ENCODE assay signal across 10 cellular contexts in genomic region chr11:12179521-12179920, GRCh38.
DNase-seq lines count a peak whose midpoint lies in the region; ATAC-seq, FAIRE-seq and TF ChIP-seq lines count a peak whose summit lies in the region.
"Had no signal": no experiment of that assay in that cellular context is flagged by ENCODE, and none has a peak within 500 bp of the region (broad histone marks: within the 10 kb centered on the region; RNA-seq: fewer than 3 reads in every experiment).

No MANE protein-coding gene starts in this region.

- ATAC-seq in stimulated activated naive CD8-positive, alpha-beta T cell treated with anti-CD3 and anti-CD28 coated beads, Interleukin-15, amount 100 ng/mL, for 72 hours = no peak
- ATAC-seq in body of pancreas (peak; percentile 19), GM19035 (IDR thresholded peaks at IDR 0.05; ENCODE audit: unreplicated experiment) (no peak)

- no peaks in the 10 kb centered on the region for H3K27me3 ChIP-seq in body of pancreas
- H3K27me3 ChIP-seq in mesenchymal stem cell (ENCODE audit: control insufficient read depth in 1 of 2, insufficient read depth in 1 of 2, low read length in 2 of 2) = no peaks in the 10 kb centered on the region

- H4K8ac ChIP-seq in mesenchymal stem cell (ENCODE audit: low read length) = peak overlapping the region; percentile 73

- no peak overlapping the region for H3K4me2 ChIP-seq in mesenchymal stem cell (ENCODE audit: low read length, poor library complexity, severe bottlenecking)

- no peak overlapping the region for H2AFZ ChIP-seq in mesenchymal stem cell (ENCODE audit: low read depth, low read length)

- H3K36me3 ChIP-seq in body of pancreas (replicated peaks in 1 of 2; ENCODE audit: insufficient read depth in 1 of 2, low read depth in 2 of 2) (no peaks in the 10 kb centered on the region), mesenchymal stem cell (ENCODE audit: control insufficient read depth in 1 of 2, insufficient read depth in 2 of 2, low read depth in 1 of 2, low read length in 2 of 2) (peaks cover 0 to 12% of the 10 kb centered on the region in 2 experiments)

- peak overlapping the region; percentile 81 for H2AK5ac ChIP-seq in mesenchymal stem cell (ENCODE audit: low read length, severe bottlenecking)

- H2BK12ac ChIP-seq in mesenchymal stem cell (ENCODE audit: low read length in 2 of 2) = peak overlapping the region in 1 of 2 experiments; percentile 63

- H3K14ac ChIP-seq in mesenchymal stem cell (ENCODE audit: low read length in 2 of 2) = no peak overlapping the region

- H3K36me3 Mint-ChIP-seq in stimulated activated naive CD8-positive, alpha-beta T cell treated with anti-CD3 and anti-CD28 coated beads, Interleukin-15, Interleukin-2, amounts not matched to agents 100 ng/mL and 50 ng/mL, for 24 hours (ENCODE audit: low read depth) = peaks cover 31% of the 10 kb centered on the region

- peak overlapping the region; percentile 12 to 35 for H3K4ac ChIP-seq in mesenchymal stem cell (ENCODE audit: low read depth in 1 of 2, low read length in 2 of 2)

- H2BK120ac ChIP-seq in mesenchymal stem cell (ENCODE audit: low read depth, low read length) = no peak overlapping the region

- intact Hi-C loops in body of pancreas (cut with DNase I) = no loop called here

- H3K4me1 Mint-ChIP-seq in stimulated activated naive CD8-positive, alpha-beta T cell treated with anti-CD3 and anti-CD28 coated beads, Interleukin-15, Interleukin-2, amounts not matched to agents 100 ng/mL and 50 ng/mL, for 24 hours (ENCODE audit: low read depth) = peaks cover 55% of the 10 kb centered on the region
- peaks cover 52% of the 10 kb centered on the region for H3K4me1 Mint-ChIP-seq in stimulated activated naive CD8-positive, alpha-beta T cell treated with anti-CD3 and anti-CD28 coated beads, Interleukin-15, amount 100 ng/mL, for 72 hours

- peak overlapping the region; percentile 88 for H3K27ac Mint-ChIP-seq in stimulated activated naive CD8-positive, alpha-beta T cell treated with anti-CD3 and anti-CD28 coated beads, Interleukin-15, Interleukin-2, amounts not matched to agents 100 ng/mL and 50 ng/mL, for 24 hours
- H3K27ac Mint-ChIP-seq in stimulated activated naive CD8-positive, alpha-beta T cell treated with anti-CD3 and anti-CD28 coated beads, Interleukin-15, amount 100 ng/mL, for 72 hours = peak overlapping the region in 1 of 2 donors; percentile 23

- H3K9me3 ChIP-seq in body of pancreas = no peaks in the 10 kb centered on the region
- no peaks in the 10 kb centered on the region for H3K9me3 ChIP-seq in mesenchymal stem cell (ENCODE audit: control insufficient read depth, low read length)

- peaks cover 9% of the 10 kb centered on the region for H3K79me1 ChIP-seq in mesenchymal stem cell (replicated peaks; ENCODE audit: low read length, poor library complexity, severe bottlenecking)

- TF ChIP-seq CTCF in body of pancreas (IDR thresholded peaks at IDR 0.05) = no peak
- no peak for TF ChIP-seq CTCF in GM20000 (IDR thresholded peaks at IDR 0.05; ENCODE audit: extremely low read depth, missing control alignments)

- no peak for DNase-seq in stimulated activated naive CD8-positive, alpha-beta T cell treated with anti-CD3 and anti-CD28 coated beads, Interleukin-15, amount 100 ng/mL, for 72 hours
- DNase-seq in body of pancreas = peak in 1 of 4 donors; percentile 29
- no peak for DNase-seq in mesenchymal stem cell
- no peak for DNase-seq in GM20000 (ENCODE audit: low spot score)
- DNase-seq in NCI-H146 (lab: John Stamatoyannopoulos, UW) = no peak
- no peak for DNase-seq in GM19239 (ENCODE audit: insufficient read length, low spot score)
- DNase-seq: COR-L47 had no signal

- H3K27ac ChIP-seq in body of pancreas (peak overlapping the region; percentile 65 to 81 (median 71)), mesenchymal stem cell (ENCODE audit: low read length, poor library complexity, severe bottlenecking) (peak overlapping the region; percentile 80)

- no peak overlapping the region for H3K23ac ChIP-seq in mesenchymal stem cell (ENCODE audit: low read length in 2 of 2)

- H3K4me3 ChIP-seq in body of pancreas = no peak overlapping the region
- no peak overlapping the region for H3K4me3 ChIP-seq in mesenchymal stem cell (ENCODE audit: insufficient read depth in 1 of 2, low read depth in 1 of 2, low read length in 2 of 2)
- H3K4me3 ChIP-seq: K562 had no signal

- FAIRE-seq in GM19239 (lab: Jason Lieb, UNC) = no peak
- FAIRE-seq: K562 had no signal

- TF ChIP-seq POLR2A in body of pancreas (IDR thresholded peaks at IDR 0.05) = no peak

- H2BK5ac ChIP-seq in mesenchymal stem cell (ENCODE audit: low read depth, low read length, poor library complexity, severe bottlenecking) = peak overlapping the region; percentile 69

- H3K4me1 ChIP-seq in body of pancreas (peaks cover 15% of the 10 kb centered on the region), mesenchymal stem cell (ENCODE audit: control insufficient read depth, insufficient read depth, low read depth, low read length) (peaks cover 28% of the 10 kb centered on the region)

- H3K9me3 Mint-ChIP-seq in stimulated activated naive CD8-positive, alpha-beta T cell treated with anti-CD3 and anti-CD28 coated beads, Interleukin-15, Interleukin-2, amounts not matched to agents 100 ng/mL and 50 ng/mL, for 24 hours = no peaks in the 10 kb centered on the region
- H3K9me3 Mint-ChIP-seq in stimulated activated naive CD8-positive, alpha-beta T cell treated with anti-CD3 and anti-CD28 coated beads, Interleukin-15, amount 100 ng/mL, for 72 hours = no peaks in the 10 kb centered on the region

- no peaks in the 10 kb centered on the region for H3K27me3 Mint-ChIP-seq in stimulated activated naive CD8-positive, alpha-beta T cell treated with anti-CD3 and anti-CD28 coated beads, Interleukin-15, Interleukin-2, amounts not matched to agents 100 ng/mL and 50 ng/mL, for 24 hours
- no peaks in the 10 kb centered on the region for H3K27me3 Mint-ChIP-seq in stimulated activated naive CD8-positive, alpha-beta T cell treated with anti-CD3 and anti-CD28 coated beads, Interleukin-15, amount 100 ng/mL, for 72 hours

- peak overlapping the region; percentile 26 for H3K9ac ChIP-seq in mesenchymal stem cell (ENCODE audit: low read length)

- H3K18ac ChIP-seq in mesenchymal stem cell (ENCODE audit: low read depth in 1 of 2, low read length in 2 of 2) = peak overlapping the region in 1 of 2 experiments; percentile 25

- no peak overlapping the region for H3K4me3 Mint-ChIP-seq in stimulated activated naive CD8-positive, alpha-beta T cell treated with anti-CD3 and anti-CD28 coated beads, Interleukin-15, Interleukin-2, amounts not matched to agents 100 ng/mL and 50 ng/mL, for 24 hours
- peak overlapping the region in 1 of 2 donors; percentile 17 for H3K4me3 Mint-ChIP-seq in stimulated activated naive CD8-positive, alpha-beta T cell treated with anti-CD3 and anti-CD28 coated beads, Interleukin-15, amount 100 ng/mL, for 72 hours

- H2BK15ac ChIP-seq in mesenchymal stem cell (ENCODE audit: low read depth, poor library complexity, severe bottlenecking) = peak overlapping the region; percentile 39

- 39 to 40% methylated on average over 4 of the region's 4 CpGs for WGBS in body of pancreas, 2 donors
- WGBS in mesenchymal stem cell = 82% methylated on average over 4 of the region's 4 CpGs

- no peak overlapping the region for H4K91ac ChIP-seq in mesenchymal stem cell (ENCODE audit: low read length)
